Comparison of ENCODE assay signal across 1 cellular context in the genomic region with DNA sequence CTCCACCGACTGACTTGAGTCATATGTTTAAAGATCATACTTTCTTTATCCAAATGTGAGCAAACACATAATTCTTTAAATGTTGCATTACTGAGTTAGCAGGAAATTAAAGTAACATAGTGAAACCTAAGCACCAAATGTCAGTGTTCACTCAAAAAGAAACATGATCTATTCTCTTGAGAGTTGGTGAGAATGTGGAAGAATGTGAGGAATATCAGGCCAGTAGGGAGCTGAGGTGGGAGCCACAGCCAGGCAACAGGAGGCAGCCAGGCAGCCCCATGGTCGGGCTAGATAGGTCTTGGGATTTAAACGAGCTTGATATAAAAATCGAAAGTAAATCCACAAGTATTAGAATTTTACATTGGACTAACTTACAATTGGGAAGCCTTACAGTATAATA.
TF ChIP-seq lines count a peak whose summit lies in the region.

No MANE protein-coding gene starts in this region.

TF ChIP-seq in SK-N-SH, 30 proteins besides CTCF, POLR2A, EP300 and RAD21 (continued from another document):
- TF ChIP-seq, protein P1, sequence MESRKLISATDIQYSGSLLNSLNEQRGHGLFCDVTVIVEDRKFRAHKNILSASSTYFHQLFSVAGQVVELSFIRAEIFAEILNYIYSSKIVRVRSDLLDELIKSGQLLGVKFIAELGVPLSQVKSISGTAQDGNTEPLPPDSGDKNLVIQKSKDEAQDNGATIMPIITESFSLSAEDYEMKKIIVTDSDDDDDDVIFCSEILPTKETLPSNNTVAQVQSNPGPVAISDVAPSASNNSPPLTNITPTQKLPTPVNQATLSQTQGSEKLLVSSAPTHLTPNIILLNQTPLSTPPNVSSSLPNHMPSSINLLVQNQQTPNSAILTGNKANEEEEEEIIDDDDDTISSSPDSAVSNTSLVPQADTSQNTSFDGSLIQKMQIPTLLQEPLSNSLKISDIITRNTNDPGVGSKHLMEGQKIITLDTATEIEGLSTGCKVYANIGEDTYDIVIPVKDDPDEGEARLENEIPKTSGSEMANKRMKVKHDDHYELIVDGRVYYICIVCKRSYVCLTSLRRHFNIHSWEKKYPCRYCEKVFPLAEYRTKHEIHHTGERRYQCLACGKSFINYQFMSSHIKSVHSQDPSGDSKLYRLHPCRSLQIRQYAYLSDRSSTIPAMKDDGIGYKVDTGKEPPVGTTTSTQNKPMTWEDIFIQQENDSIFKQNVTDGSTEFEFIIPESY (IDR thresholded peaks at IDR 0.05; ENCODE audit: borderline replicate concordance, low read depth): no peak
- no peak for TF ChIP-seq YY1 (IDR thresholded peaks at IDR 0.05; ENCODE audit: low read depth)
- TF ChIP-seq MXI1 (IDR thresholded peaks at IDR 0.05; ENCODE audit: low read depth, low read length): no peak
- TF ChIP-seq TAF1 (IDR thresholded peaks at IDR 0.05; ENCODE audit: borderline replicate concordance, low read depth, low read length): no peak
- TF ChIP-seq SMC3 (IDR thresholded peaks at IDR 0.05; ENCODE audit: low read depth, low read length): no peak
- TF ChIP-seq MEF2A (IDR thresholded peaks at IDR 0.05; ENCODE audit: borderline replicate concordance, low read depth): no peak
- no peak for TF ChIP-seq NFIC (IDR thresholded peaks at IDR 0.05; ENCODE audit: borderline replicate concordance)
- TF ChIP-seq, protein P2, sequence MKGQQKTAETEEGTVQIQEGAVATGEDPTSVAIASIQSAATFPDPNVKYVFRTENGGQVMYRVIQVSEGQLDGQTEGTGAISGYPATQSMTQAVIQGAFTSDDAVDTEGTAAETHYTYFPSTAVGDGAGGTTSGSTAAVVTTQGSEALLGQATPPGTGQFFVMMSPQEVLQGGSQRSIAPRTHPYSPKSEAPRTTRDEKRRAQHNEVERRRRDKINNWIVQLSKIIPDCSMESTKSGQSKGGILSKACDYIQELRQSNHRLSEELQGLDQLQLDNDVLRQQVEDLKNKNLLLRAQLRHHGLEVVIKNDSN (IDR thresholded peaks at IDR 0.05; ENCODE audit: borderline replicate concordance, low read depth): no peak
- no peak for TF ChIP-seq RXRA (IDR thresholded peaks at IDR 0.05; ENCODE audit: borderline replicate concordance, low read depth)
- TF ChIP-seq SIN3A (IDR thresholded peaks at IDR 0.05; ENCODE audit: borderline replicate concordance, low read depth, low read length): no peak
- TF ChIP-seq JUND (IDR thresholded peaks at IDR 0.05): no peak
- TF ChIP-seq NRF1 (IDR thresholded peaks at IDR 0.05; ENCODE audit: low read depth, low read length): no peak
